Comparison of ENCODE assay signal across 9 cellular contexts in the genomic region with DNA sequence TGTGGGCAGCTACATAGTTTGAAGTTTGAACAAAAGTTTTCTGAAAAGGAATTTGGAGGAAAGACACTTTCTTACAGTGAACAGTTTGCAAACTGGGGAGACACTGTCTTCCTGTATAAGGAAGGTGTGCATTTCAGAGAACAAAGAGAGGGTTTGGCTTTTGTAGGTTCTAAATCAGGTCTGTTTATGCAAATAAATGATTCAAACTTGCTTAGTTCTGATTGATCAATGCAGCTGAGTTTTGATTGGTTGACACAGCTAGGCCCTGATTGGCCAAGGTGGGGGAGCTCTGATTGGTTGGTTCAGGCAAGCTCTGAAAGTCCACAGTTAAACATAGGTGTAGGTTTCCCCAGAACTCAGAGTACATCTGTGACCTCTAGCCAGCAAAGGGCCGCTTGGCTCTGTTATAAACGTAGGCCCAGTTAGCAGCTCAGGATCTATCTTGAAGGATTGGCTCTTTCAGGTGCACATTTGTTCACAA.
DNase-seq lines count a peak whose midpoint lies in the region; ATAC-seq and TF ChIP-seq lines count a peak whose summit lies in the region.
"Had no signal": no experiment of that assay in that cellular context is flagged by ENCODE, and none has a peak within 500 bp of the region (broad histone marks: within the 10 kb centered on the region; RNA-seq: fewer than 3 reads in every experiment).

No MANE protein-coding gene starts in this region.

- 89 to 95% (median 94%) methylated on average over 2 of the region's 2 CpGs for WGBS in ovary, 3 donors

- H3K4me3 ChIP-seq in ovary: no peak overlapping the region
- H3K4me3 ChIP-seq: cardiac muscle cell, SJSA1 had no signal

- peaks cover 6% of the 10 kb centered on the region for H3K9me3 Mint-ChIP-seq in memory B cell

- H3K36me3 ChIP-seq in ovary: no peaks in the 10 kb centered on the region
- H3K36me3 ChIP-seq: cardiac muscle cell, SJSA1 had no signal

- TF ChIP-seq CTCF in ovary (IDR thresholded peaks at IDR 0.05): no peak

- H3K27me3 Mint-ChIP-seq in memory B cell: no peaks in the 10 kb centered on the region

- H3K4me1 Mint-ChIP-seq in memory B cell: peaks cover 45% of the 10 kb centered on the region

- no peak overlapping the region for H3K4me3 Mint-ChIP-seq in memory B cell

- H3K4me1 ChIP-seq in ovary (ENCODE audit: insufficient read depth): no peaks in the 10 kb centered on the region
- H3K4me1 ChIP-seq: SJSA1 had no signal

- peaks cover 6% of the 10 kb centered on the region for H3K36me3 Mint-ChIP-seq in memory B cell

- TF ChIP-seq POLR2A in ovary (IDR thresholded peaks at IDR 0.05): no peak

- no peak overlapping the region for H3K27ac ChIP-seq in ovary
- H3K27ac ChIP-seq: cardiac muscle cell, SJSA1 had no signal

- ATAC-seq in GM18867 (IDR thresholded peaks at IDR 0.05; ENCODE audit: unreplicated experiment): peak; percentile 50
- peak; percentile 39 for ATAC-seq in GM21529 (IDR thresholded peaks at IDR 0.05; ENCODE audit: unreplicated experiment)
- peak; percentile 24 for ATAC-seq in HG03558 (IDR thresholded peaks at IDR 0.05; ENCODE audit: extremely low read depth, unreplicated experiment)
- ATAC-seq in memory B cell (ENCODE audit: low read depth): peak; percentile 48

- H3K27me3 ChIP-seq in ovary: no peaks in the 10 kb centered on the region
- H3K27me3 ChIP-seq: cardiac muscle cell, SJSA1 had no signal

- peak overlapping the region; percentile 62 for H3K27ac Mint-ChIP-seq in memory B cell

- H3K9me3 ChIP-seq in ovary: no peaks in the 10 kb centered on the region

- DNase-seq in memory B cell (ENCODE audit: low spot score in 2 of 2) (no peak), ovary (no peak), UCSD-AML1 (lab: John Stamatoyannopoulos, UW; ENCODE audit: unreplicated experiment) (no peak), mesenteric fat pad (ENCODE audit: low spot score) (no peak)

- no peak for TF ChIP-seq EP300 in ovary (IDR thresholded peaks at IDR 0.05)

- intact Hi-C loops in ovary (cut with DNase I): loop anchor here (10.0 kb wide), 4 partner anchors 64 to 254 kb away; a partner anchor contains a TSS
